8 cellular contexts compared by ENCODE assay signal in genomic region chr1:72282690-72283203, GRCh38.
DNase-seq lines count a peak whose midpoint lies in the region; ATAC-seq and TF ChIP-seq lines count a peak whose summit lies in the region.

No MANE protein-coding gene starts in this region.

- no peaks in the 10 kb centered on the region for H3K36me3 ChIP-seq in rectal smooth muscle tissue (ENCODE audit: control insufficient read depth, insufficient read depth, low read length)

- peaks cover 7% of the 10 kb centered on the region for H3K4me1 ChIP-seq in rectal smooth muscle tissue (ENCODE audit: control insufficient read depth, insufficient read depth, low read length)

- in situ Hi-C loops in GM13976 (cut with MboI; ENCODE audit: low sequenced_read_pairs, unreplicated experiment) (no loop called here), T47D (cut with HindIII; ENCODE audit: low pct_unique_long_range_greater_than_20kb, low sequenced_read_pairs) (no loop called here)

- TF ChIP-seq CTCF in GM13976 (IDR thresholded peaks at IDR 0.05; ENCODE audit: borderline replicate concordance, control extremely low read depth, extremely low read depth, insufficient read depth, missing control alignments), result no peak

- peak overlapping the region; percentile 98 for H3K27ac ChIP-seq in rectal smooth muscle tissue (ENCODE audit: low read depth, low read length)

- peak; percentile 66 for DNase-seq in GM13976 (ENCODE audit: low spot score)
- DNase-seq in NCI-H1105 (lab: John Stamatoyannopoulos, UW), result peak; percentile 92
- DNase-seq in T follicular helper cell (ENCODE audit: low read depth), result peak; percentile 27
- DNase-seq in T47D (ENCODE audit: low read depth in 1 of 2, low spot score in 1 of 2), result peak; percentile 9 to 86
- DNase-seq in iPS DF 4.7 (ENCODE audit: extremely low read depth, low spot score), result peak; percentile 16
- DNase-seq in HuH-7.5 (ENCODE audit: low spot score), result no peak

- H3K9ac ChIP-seq in rectal smooth muscle tissue (ENCODE audit: low read length), result no peak overlapping the region

- H3K4me3 ChIP-seq in rectal smooth muscle tissue (ENCODE audit: low read length), result peak overlapping the region; percentile 92

- H3K27me3 ChIP-seq in rectal smooth muscle tissue (ENCODE audit: control insufficient read depth, insufficient read depth, low read length), result no peaks in the 10 kb centered on the region

- ATAC-seq in HG02678 (IDR thresholded peaks at IDR 0.05; ENCODE audit: unreplicated experiment), result peak; percentile 65
